ENCODE assay signal across 19 cellular contexts in the genomic region with DNA sequence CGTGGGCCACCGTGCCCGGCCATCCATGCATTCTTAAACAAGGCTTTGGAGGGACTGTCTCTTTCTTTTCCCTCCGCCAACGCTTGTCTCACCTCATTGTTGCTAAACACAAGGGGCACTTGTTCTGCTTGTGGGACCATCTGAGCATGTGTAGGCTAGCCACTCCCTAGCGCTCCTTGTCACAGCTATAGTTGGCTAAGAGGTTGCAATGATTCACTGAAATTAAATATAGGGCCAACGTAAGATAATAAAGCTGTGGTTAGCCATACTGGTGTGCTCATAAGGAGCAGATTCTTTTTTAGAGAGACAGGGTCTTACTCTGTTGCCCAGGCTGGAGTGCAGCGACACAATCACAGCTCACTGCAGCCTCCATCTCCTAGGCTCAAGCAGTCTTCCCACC. TPM values are rescaled to one million over a fixed set of nuclear protein-coding genes. Genes with fewer than 3 reads are reported as not detected.
"Had no signal": no experiment of that assay in that cellular context is flagged by ENCODE, and none has a peak within 500 bp of the region (broad histone marks: within the 10 kb centered on the region; RNA-seq: fewer than 3 reads in every experiment).

No MANE protein-coding gene starts in this region.

- H3K27ac Mint-ChIP-seq: activated T-cell treated with anti-CD3 and anti-CD28 coated beads, Interleukin-2, amount 50 U/mL, for 72 hours; natural killer cell; stimulated activated naive B cell treated with anti-CD40 and anti-IgM and Interleukin-4, amounts not matched to agents 10 μg/mL and 1 μg/mL and 100 μg/mL, for 72 hours had no signal

- ATAC-seq: activated T-cell treated with anti-CD3 and anti-CD28 coated beads, Interleukin-2, amount 50 U/mL, for 72 hours; lower lobe of right lung; natural killer cell; stimulated activated naive B cell treated with anti-CD40 and anti-IgM and Interleukin-4, amounts not matched to agents 10 μg/mL and 1 μg/mL and 100 μg/mL, for 72 hours; upper lobe of right lung had no signal

- H3K9me3 ChIP-seq: lower lobe of right lung, ovary, sigmoid colon, spleen, upper lobe of right lung had no signal

- H3K9me3 Mint-ChIP-seq: activated T-cell treated with anti-CD3 and anti-CD28 coated beads, Interleukin-2, amount 50 U/mL, for 72 hours; natural killer cell; stimulated activated naive B cell treated with anti-CD40 and anti-IgM and Interleukin-4, amounts not matched to agents 10 μg/mL and 1 μg/mL and 100 μg/mL, for 72 hours had no signal

- FAIRE-seq: frontal cortex, keratinocyte had no signal

- H3K36me3 ChIP-seq: cardiac muscle cell, ovary had no signal

- H3K4me3 Mint-ChIP-seq: activated T-cell treated with anti-CD3 and anti-CD28 coated beads, Interleukin-2, amount 50 U/mL, for 72 hours; natural killer cell; stimulated activated naive B cell treated with anti-CD40 and anti-IgM and Interleukin-4, amounts not matched to agents 10 μg/mL and 1 μg/mL and 100 μg/mL, for 72 hours had no signal

- H3K4me1 ChIP-seq: lower lobe of right lung, sigmoid colon had no signal

- H3K4me1 Mint-ChIP-seq: stimulated activated naive B cell treated with anti-CD40 and anti-IgM and Interleukin-4, amounts not matched to agents 10 μg/mL and 1 μg/mL and 100 μg/mL, for 72 hours had no signal

- DNase-seq: activated CD4-positive, alpha-beta T cell treated with anti-CD3 and anti-CD28 coated beads, Interleukin-2, amount 50 U/mL, for 4 hours; activated effector memory CD4-positive, alpha-beta T cell treated with anti-CD3 and anti-CD28 coated beads, Interleukin-2, amount 50 U/mL, for 16 hours; activated naive CD4-positive, alpha-beta T cell treated with anti-CD3 and anti-CD28 coated beads, Interleukin-2, amount 50 U/mL, for 16 hours; activated T-cell treated with anti-CD3 and anti-CD28 coated beads, Interleukin-2, amount 50 U/mL, for 72 hours; dorsolateral prefrontal cortex; lower lobe of right lung; natural killer cell; ovary; sigmoid colon; spleen; stimulated activated CD4-positive, alpha-beta T cell treated with anti-CD3 and anti-CD28 coated beads, Interleukin-4, amount 100 ng/mL, for 4 hours; stimulated activated naive B cell treated with anti-CD40 and anti-IgM and Interleukin-4, amounts not matched to agents 10 μg/mL and 1 μg/mL and 100 μg/mL, for 72 hours; T-helper 2 cell; upper lobe of right lung had no signal

- H3K36me3 Mint-ChIP-seq: natural killer cell had no signal

- H3K27ac ChIP-seq: cardiac muscle cell, dorsolateral prefrontal cortex, lower lobe of right lung, ovary, sigmoid colon, spleen, upper lobe of right lung had no signal

- H3K4me3 ChIP-seq: cardiac muscle cell, dorsolateral prefrontal cortex, lower lobe of right lung, ovary, sigmoid colon, spleen, upper lobe of right lung had no signal

- H3K27me3 ChIP-seq: cardiac muscle cell, dorsolateral prefrontal cortex, ovary, sigmoid colon, spleen, upper lobe of right lung had no signal

RNA-seq across cellular contexts. Expression of a gene that starts 43.5 kb away (rescaled TPM):
- total RNA-seq: activated CD8-positive, alpha-beta memory T cell treated with anti-CD3 and anti-CD28 coated beads for 36 hours; activated T-cell treated with anti-CD3 and anti-CD28 coated beads, Interleukin-2, amount 50 U/mL, for 72 hours; cardiac muscle cell; natural killer cell; sigmoid colon; upper lobe of right lung had no signal
- polyA plus RNA-seq: cardiac muscle cell, esophagus, keratinocyte, sigmoid colon had no signal
